ENCODE assay signal across 15 cellular contexts in genomic region chr10:83995932-83996331, GRCh38.
DNase-seq lines count a peak whose midpoint lies in the region; ATAC-seq and TF ChIP-seq lines count a peak whose summit lies in the region.
"Had no signal": no experiment of that assay in that cellular context is flagged by ENCODE, and none has a peak within 500 bp of the region (broad histone marks: within the 10 kb centered on the region; RNA-seq: fewer than 3 reads in every experiment).

No MANE protein-coding gene starts in this region.

- peak; percentile 71 for ATAC-seq in activated naive CD8-positive, alpha-beta T cell treated with anti-CD3 and anti-CD28 coated beads, Interleukin-2, amount 10 ng/mL, durations not matched to agents 7 days and 5 days (ENCODE audit: low read depth)
- peak; percentile 59 for ATAC-seq in activated T-helper 17 cell treated with anti-CD3 and anti-CD28 coated beads, Interleukin-2, amount 50 U/mL, for 72 hours (replicated peaks)
- ATAC-seq in left colon (peak; percentile 66), HG02798 (IDR thresholded peaks at IDR 0.05; ENCODE audit: poor library complexity, unreplicated experiment) (no peak), GM21515 (IDR thresholded peaks at IDR 0.05; ENCODE audit: unreplicated experiment) (no peak)

- CTCF ChIA-PET in HEK293T (lab: Yijun Ruan, JAX), result interaction anchor here (1.2 kb wide), 1 partner anchor 14 kb away, joined by 3 read pairs; no protein-coding TSS in a partner anchor

- intact Hi-C loops in left colon (cut with DNase I, micrococcal nuclease), result no loop called here

- POLR2A ChIA-PET in activated naive CD8-positive, alpha-beta T cell treated with anti-CD3 and anti-CD28 coated beads, Interleukin-2, amount 10 ng/mL, durations not matched to agents 7 days and 5 days (lab: Charles Lee), result no interaction called here
- POLR2A ChIA-PET in HEK293T (lab: Yijun Ruan, JAX), result no interaction called here

- no peaks in the 10 kb centered on the region for H3K36me3 Mint-ChIP-seq in activated naive CD8-positive, alpha-beta T cell treated with anti-CD3 and anti-CD28 coated beads, Interleukin-2, amount 10 ng/mL, durations not matched to agents 7 days and 5 days
- no peaks in the 10 kb centered on the region for H3K36me3 Mint-ChIP-seq in activated naive CD8-positive, alpha-beta T cell treated with anti-CD3 and anti-CD28 coated beads for 36 hours
- no peaks in the 10 kb centered on the region for H3K36me3 Mint-ChIP-seq in activated T-helper 17 cell treated with anti-CD3 and anti-CD28 coated beads, Interleukin-2, amount 50 U/mL, for 72 hours (ENCODE audit: low read depth)

- H3K4me3 Mint-ChIP-seq in activated naive CD8-positive, alpha-beta T cell treated with anti-CD3 and anti-CD28 coated beads, Interleukin-2, amount 10 ng/mL, durations not matched to agents 7 days and 5 days, result no peak overlapping the region
- H3K4me3 Mint-ChIP-seq in activated naive CD8-positive, alpha-beta T cell treated with anti-CD3 and anti-CD28 coated beads for 36 hours, result no peak overlapping the region
- no peak overlapping the region for H3K4me3 Mint-ChIP-seq in activated T-helper 17 cell treated with anti-CD3 and anti-CD28 coated beads, Interleukin-2, amount 50 U/mL, for 72 hours

- no peaks in the 10 kb centered on the region for H3K9me3 Mint-ChIP-seq in activated naive CD8-positive, alpha-beta T cell treated with anti-CD3 and anti-CD28 coated beads, Interleukin-2, amount 10 ng/mL, durations not matched to agents 7 days and 5 days
- no peaks in the 10 kb centered on the region for H3K9me3 Mint-ChIP-seq in activated naive CD8-positive, alpha-beta T cell treated with anti-CD3 and anti-CD28 coated beads for 36 hours
- H3K9me3 Mint-ChIP-seq in activated T-helper 17 cell treated with anti-CD3 and anti-CD28 coated beads, Interleukin-2, amount 50 U/mL, for 72 hours, result no peaks in the 10 kb centered on the region

- DNase-seq in activated naive CD8-positive, alpha-beta T cell treated with anti-CD3 and anti-CD28 coated beads, Interleukin-2, amount 10 ng/mL, durations not matched to agents 7 days and 5 days, result no peak
- no peak for DNase-seq in activated naive CD8-positive, alpha-beta T cell treated with anti-CD3 and anti-CD28 coated beads for 36 hours
- DNase-seq in left colon (no peak), HEK293T (ENCODE audit: extremely low spot score) (no peak)
- DNase-seq: DMS 273 treated with DMSO at 0.1 percent for 48 hours, DND-41, NCI-H1092 treated with DMSO at 0.1 percent for 48 hours, NCI-H2081, NCI-H510A, NCI-H774, OCI-M1, SHP77 had no signal

- H3K27ac Mint-ChIP-seq in activated naive CD8-positive, alpha-beta T cell treated with anti-CD3 and anti-CD28 coated beads, Interleukin-2, amount 10 ng/mL, durations not matched to agents 7 days and 5 days, result no peak overlapping the region
- H3K27ac Mint-ChIP-seq in activated naive CD8-positive, alpha-beta T cell treated with anti-CD3 and anti-CD28 coated beads for 36 hours, result no peak overlapping the region
- peak overlapping the region; percentile 58 for H3K27ac Mint-ChIP-seq in activated T-helper 17 cell treated with anti-CD3 and anti-CD28 coated beads, Interleukin-2, amount 50 U/mL, for 72 hours

- peaks cover 6% of the 10 kb centered on the region for H3K4me1 Mint-ChIP-seq in activated naive CD8-positive, alpha-beta T cell treated with anti-CD3 and anti-CD28 coated beads, Interleukin-2, amount 10 ng/mL, durations not matched to agents 7 days and 5 days
- no peaks in the 10 kb centered on the region for H3K4me1 Mint-ChIP-seq in activated naive CD8-positive, alpha-beta T cell treated with anti-CD3 and anti-CD28 coated beads for 36 hours
- H3K4me1 Mint-ChIP-seq in activated T-helper 17 cell treated with anti-CD3 and anti-CD28 coated beads, Interleukin-2, amount 50 U/mL, for 72 hours, result peaks cover 7% of the 10 kb centered on the region

- peaks cover 8% of the 10 kb centered on the region for H3K27me3 Mint-ChIP-seq in activated naive CD8-positive, alpha-beta T cell treated with anti-CD3 and anti-CD28 coated beads, Interleukin-2, amount 10 ng/mL, durations not matched to agents 7 days and 5 days
- H3K27me3 Mint-ChIP-seq in activated naive CD8-positive, alpha-beta T cell treated with anti-CD3 and anti-CD28 coated beads for 36 hours, result peaks cover 3% of the 10 kb centered on the region
- H3K27me3 Mint-ChIP-seq in activated T-helper 17 cell treated with anti-CD3 and anti-CD28 coated beads, Interleukin-2, amount 50 U/mL, for 72 hours, result no peaks in the 10 kb centered on the region

TF ChIP-seq in HEK293T, 16 proteins besides CTCF, POLR2A, EP300 and RAD21:
- TF ChIP-seq L3MBTL2 (conservative IDR thresholded peaks at IDR 0.05), result no peak
- TF ChIP-seq LEF1 (IDR thresholded peaks at IDR 0.05; ENCODE audit: borderline replicate concordance), result no peak
- no peak for TF ChIP-seq SUZ12 (IDR thresholded peaks at IDR 0.05)
- no peak for TF ChIP-seq FOXA1 (IDR thresholded peaks at IDR 0.05)
- no peak for TF ChIP-seq NFRKB (IDR thresholded peaks at IDR 0.05)
- no peak for TF ChIP-seq SP1 (IDR thresholded peaks at IDR 0.05)
- no peak for TF ChIP-seq FOXK2 (IDR thresholded peaks at IDR 0.05)
- TF ChIP-seq ZNF384 (IDR thresholded peaks at IDR 0.05), result no peak
- TF ChIP-seq CTBP1 (IDR thresholded peaks at IDR 0.05; ENCODE audit: borderline replicate concordance), result no peak
- no peak for TF ChIP-seq PKNOX1 (IDR thresholded peaks at IDR 0.05)
- no peak for TF ChIP-seq TARDBP (IDR thresholded peaks at IDR 0.05)
- no peak for TF ChIP-seq ELF4 (IDR thresholded peaks at IDR 0.05)
- TF ChIP-seq BHLHE40 (IDR thresholded peaks at IDR 0.05; ENCODE audit: borderline replicate concordance), result no peak
- no peak for TF ChIP-seq ARNT (IDR thresholded peaks at IDR 0.05)
- TF ChIP-seq FOXM1 (IDR thresholded peaks at IDR 0.05; ENCODE audit: borderline replicate concordance), result no peak

Comparison
In these comparisons a context has a peak if more than half of its experiments do, and no peak if none do; other contexts are left out.
1. ATAC-seq: peak in activated naive CD8-positive, alpha-beta T cell treated with anti-CD3 and anti-CD28 coated beads, Interleukin-2, amount 10 ng/mL, durations not matched to agents 7 days and 5 days (single experiment), activated T-helper 17 cell treated with anti-CD3 and anti-CD28 coated beads, Interleukin-2, amount 50 U/mL, for 72 hours (single experiment) and left colon (single experiment); none in HG02798 (single experiment) and GM21515 (single experiment).